8 cellular contexts compared by ENCODE assay signal in genomic region chr16:15856901-15857778, GRCh38. TPM values are rescaled to one million over a fixed set of nuclear protein-coding genes. Genes with fewer than 3 reads are reported as not detected.
DNase-seq lines count a peak whose midpoint lies in the region; ATAC-seq and TF ChIP-seq lines count a peak whose summit lies in the region.

TSS of gene MYH11 (minus strand) at chr16:15857028. CDS start at chr16:15838252, 18,776 bp downstream.

- no peaks in the 10 kb centered on the region for H3K9me3 Mint-ChIP-seq in activated T-cell treated with anti-CD3 and anti-CD28 coated beads, Interleukin-2, amount 50 U/mL, for 4 hours

- H3K4me1 ChIP-seq in colonic mucosa = no peaks in the 10 kb centered on the region
- peaks cover 22% of the 10 kb centered on the region for H3K4me1 ChIP-seq in vagina

- H3K27me3 Mint-ChIP-seq in activated T-cell treated with anti-CD3 and anti-CD28 coated beads, Interleukin-2, amount 50 U/mL, for 4 hours (ENCODE audit: low read depth) = peaks cover 41% of the 10 kb centered on the region

- H3K27ac ChIP-seq in colonic mucosa (peak within 1 kb of the TSS; percentile 24), vagina (peak within 1 kb of the TSS; percentile 53)

- peaks cover 12% of the 10 kb centered on the region for H3K4me1 Mint-ChIP-seq in activated T-cell treated with anti-CD3 and anti-CD28 coated beads, Interleukin-2, amount 50 U/mL, for 4 hours (ENCODE audit: low read depth)

- H3K4me3 ChIP-seq in colonic mucosa (peak within 1 kb of the TSS; percentile 24), vagina (peak within 1 kb of the TSS; percentile 36 to 48)

- no peaks in the 10 kb centered on the region for H3K36me3 Mint-ChIP-seq in activated T-cell treated with anti-CD3 and anti-CD28 coated beads, Interleukin-2, amount 50 U/mL, for 4 hours (ENCODE audit: insufficient read depth)

- no peak for TF ChIP-seq CTCF in colonic mucosa (IDR thresholded peaks at IDR 0.05)
- TF ChIP-seq CTCF in vagina (IDR thresholded peaks at IDR 0.05) = no peak

- no peak for TF ChIP-seq POLR2A in vagina (IDR thresholded peaks at IDR 0.05)

- peak within 1 kb of the TSS; percentile 31 for H3K4me3 Mint-ChIP-seq in activated T-cell treated with anti-CD3 and anti-CD28 coated beads, Interleukin-2, amount 50 U/mL, for 4 hours

- H3K9ac ChIP-seq in colonic mucosa (ENCODE audit: low read depth in 2 of 2, low read length in 2 of 2) = peak within 1 kb of the TSS in 1 of 2 donors; percentile 32

- ATAC-seq in activated T-cell treated with anti-CD3 and anti-CD28 coated beads, Interleukin-2, amount 50 U/mL, for 4 hours = no peak
- no peak for ATAC-seq in GM21619 (IDR thresholded peaks at IDR 0.05; ENCODE audit: unreplicated experiment)

- H3K27me3 ChIP-seq in colonic mucosa = peaks cover 21% of the 10 kb centered on the region
- H3K27me3 ChIP-seq in vagina = no peaks in the 10 kb centered on the region

- intact Hi-C loops in colonic mucosa (cut with DNase I) (no loop called here), vagina (cut with DNase I) (loop anchor here (5.0 kb wide), 1 partner anchor 90 kb away; the partner anchor contains the start of gene ABCC1)

- no peak for DNase-seq in activated T-cell treated with anti-CD3 and anti-CD28 coated beads, Interleukin-2, amount 50 U/mL, for 4 hours
- no peak for DNase-seq in activated T-cell treated with anti-CD3 and anti-CD28 coated beads, Interleukin-2, amount 50 U/mL, for 1 hour
- no peak for DNase-seq in colonic mucosa
- peak; percentile 29 for DNase-seq in mucosa of gallbladder (ENCODE audit: low spot score)
- no peak for DNase-seq in vagina (ENCODE audit: extremely low spot score in 2 of 2)
- DNase-seq in COLO668 (lab: John Stamatoyannopoulos, UW; ENCODE audit: unreplicated experiment) = no peak
- DNase-seq in SIG-M5 treated with dmso at 0.1 percent for 504 hours (lab: John Stamatoyannopoulos, UW; ENCODE audit: unreplicated experiment) = no peak

- H3K9me3 ChIP-seq in colonic mucosa = no peaks in the 10 kb centered on the region
- H3K9me3 ChIP-seq in vagina = no peaks in the 10 kb centered on the region

- H3K36me3 ChIP-seq in colonic mucosa (no peaks in the 10 kb centered on the region), vagina (no peaks in the 10 kb centered on the region)

RNA-seq across cellular contexts. Expression of gene MYH11, which starts in this region (rescaled TPM):
- total RNA-seq in activated T-cell treated with anti-CD3 and anti-CD28 coated beads, Interleukin-2, amount 50 U/mL, for 4 hours = under 1 TPM; 0.33 to 0.55 (median 0.33) TPM
- total RNA-seq in colonic mucosa = 100 to 1,000 TPM in 1 of 2 donors, 10 to 100 TPM in 1; 30.0 to 770 TPM
- 1,761 TPM for total RNA-seq in mucosa of gallbladder
- 822 TPM for total RNA-seq in vagina

Comparison
In these comparisons a context has a peak if more than half of its experiments do, and no peak if none do; other contexts are left out.
1. RNA of gene MYH11 (total RNA-seq): 1,761 TPM in mucosa of gallbladder (single experiment), 822 TPM in vagina (single experiment) and 30.0 to 770 TPM in colonic mucosa; 0.33 to 0.55 TPM in activated T-cell treated with anti-CD3 and anti-CD28 coated beads, Interleukin-2, amount 50 U/mL, for 4 hours; every median in the first group is over 10 times any median in the second.